In the genomic region with DNA sequence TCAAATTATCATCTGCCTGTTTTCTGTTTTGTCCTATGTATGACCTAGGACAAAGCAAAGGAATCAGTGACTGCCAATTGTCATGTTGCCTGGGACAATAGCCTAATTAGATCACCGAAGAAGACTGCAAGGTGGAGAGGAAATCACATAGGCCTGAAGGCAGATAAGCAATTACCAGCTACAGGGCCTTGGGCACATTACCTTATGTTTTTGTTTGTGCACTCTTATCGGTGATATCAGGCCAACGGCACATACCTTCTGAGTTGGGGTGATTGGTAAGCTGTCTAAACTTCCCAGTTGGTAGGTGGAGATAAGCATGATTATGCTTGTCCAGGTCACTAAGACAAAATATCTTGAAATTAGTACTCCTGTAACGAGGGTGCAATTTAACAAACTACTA, we compare ENCODE assay signal across 1 cellular context.
TF ChIP-seq lines count a peak whose summit lies in the region.

No MANE protein-coding gene starts in this region.

TF ChIP-seq in K562, 482 proteins besides CTCF, POLR2A, EP300 and RAD21 (continued from another document and continues in another):
- no peak for TF ChIP-seq CSDE1 (IDR thresholded peaks at IDR 0.05)
- TF ChIP-seq HOXB6 (CRISPR knock-in tag; IDR thresholded peaks at IDR 0.05; ENCODE audit: borderline replicate concordance) = no peak
- TF ChIP-seq PTTG1 (tag; IDR thresholded peaks at IDR 0.05; ENCODE audit: low read depth) = no peak
- TF ChIP-seq, protein P1, sequence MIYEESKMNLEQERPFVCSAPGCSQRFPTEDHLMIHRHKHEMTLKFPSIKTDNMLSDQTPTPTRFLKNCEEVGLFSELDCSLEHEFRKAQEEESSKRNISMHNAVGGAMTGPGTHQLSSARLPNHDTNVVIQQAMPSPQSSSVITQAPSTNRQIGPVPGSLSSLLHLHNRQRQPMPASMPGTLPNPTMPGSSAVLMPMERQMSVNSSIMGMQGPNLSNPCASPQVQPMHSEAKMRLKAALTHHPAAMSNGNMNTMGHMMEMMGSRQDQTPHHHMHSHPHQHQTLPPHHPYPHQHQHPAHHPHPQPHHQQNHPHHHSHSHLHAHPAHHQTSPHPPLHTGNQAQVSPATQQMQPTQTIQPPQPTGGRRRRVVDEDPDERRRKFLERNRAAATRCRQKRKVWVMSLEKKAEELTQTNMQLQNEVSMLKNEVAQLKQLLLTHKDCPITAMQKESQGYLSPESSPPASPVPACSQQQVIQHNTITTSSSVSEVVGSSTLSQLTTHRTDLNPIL (CRISPR knock-in tag; IDR thresholded peaks at IDR 0.05) = no peak
- no peak for TF ChIP-seq ZNF263 (CRISPR knock-in tag; IDR thresholded peaks at IDR 0.05; ENCODE audit: borderline replicate concordance)
- TF ChIP-seq U2AF1 (optimal IDR thresholded peaks at IDR 0.05; ENCODE audit: low read depth, low read length) = no peak
- TF ChIP-seq WHSC1 (IDR thresholded peaks at IDR 0.05; ENCODE audit: low read length) = no peak
- no peak for TF ChIP-seq MIER1 (IDR thresholded peaks at IDR 0.05; ENCODE audit: low read depth)
- no peak for TF ChIP-seq PHF21A (IDR thresholded peaks at IDR 0.05; ENCODE audit: borderline replicate concordance, low read depth)
- TF ChIP-seq ILK (tag; IDR thresholded peaks at IDR 0.05; ENCODE audit: borderline replicate concordance, low read depth) = no peak
- no peak for TF ChIP-seq MLX (CRISPR knock-in tag; conservative IDR thresholded peaks at IDR 0.05)
- no peak for TF ChIP-seq ZNF140 (CRISPR knock-in tag; IDR thresholded peaks at IDR 0.05)
- TF ChIP-seq RHOXF2B (CRISPR knock-in tag; conservative IDR thresholded peaks at IDR 0.05) = no peak
- TF ChIP-seq VEZF1 (CRISPR knock-in tag; IDR thresholded peaks at IDR 0.05) = no peak
- no peak for TF ChIP-seq ZC3H4 (CRISPR knock-in tag; IDR thresholded peaks at IDR 0.05; ENCODE audit: borderline replicate concordance)
- TF ChIP-seq, protein P2, sequence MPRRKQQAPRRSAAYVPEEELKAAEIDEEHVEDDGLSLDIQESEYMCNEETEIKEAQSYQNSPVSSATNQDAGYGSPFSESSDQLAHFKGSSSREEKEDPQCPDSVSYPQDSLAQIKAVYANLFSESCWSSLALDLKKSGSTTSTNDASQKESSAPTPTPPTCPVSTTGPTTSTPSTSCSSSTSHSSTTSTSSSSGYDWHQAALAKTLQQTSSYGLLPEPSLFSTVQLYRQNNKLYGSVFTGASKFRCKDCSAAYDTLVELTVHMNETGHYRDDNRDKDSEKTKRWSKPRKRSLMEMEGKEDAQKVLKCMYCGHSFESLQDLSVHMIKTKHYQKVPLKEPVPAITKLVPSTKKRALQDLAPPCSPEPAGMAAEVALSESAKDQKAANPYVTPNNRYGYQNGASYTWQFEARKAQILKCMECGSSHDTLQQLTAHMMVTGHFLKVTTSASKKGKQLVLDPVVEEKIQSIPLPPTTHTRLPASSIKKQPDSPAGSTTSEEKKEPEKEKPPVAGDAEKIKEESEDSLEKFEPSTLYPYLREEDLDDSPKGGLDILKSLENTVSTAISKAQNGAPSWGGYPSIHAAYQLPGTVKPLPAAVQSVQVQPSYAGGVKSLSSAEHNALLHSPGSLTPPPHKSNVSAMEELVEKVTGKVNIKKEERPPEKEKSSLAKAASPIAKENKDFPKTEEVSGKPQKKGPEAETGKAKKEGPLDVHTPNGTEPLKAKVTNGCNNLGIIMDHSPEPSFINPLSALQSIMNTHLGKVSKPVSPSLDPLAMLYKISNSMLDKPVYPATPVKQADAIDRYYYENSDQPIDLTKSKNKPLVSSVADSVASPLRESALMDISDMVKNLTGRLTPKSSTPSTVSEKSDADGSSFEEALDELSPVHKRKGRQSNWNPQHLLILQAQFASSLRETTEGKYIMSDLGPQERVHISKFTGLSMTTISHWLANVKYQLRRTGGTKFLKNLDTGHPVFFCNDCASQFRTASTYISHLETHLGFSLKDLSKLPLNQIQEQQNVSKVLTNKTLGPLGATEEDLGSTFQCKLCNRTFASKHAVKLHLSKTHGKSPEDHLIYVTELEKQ (CRISPR knock-in tag; IDR thresholded peaks at IDR 0.05) = no peak
- TF ChIP-seq ZBTB5 (IDR thresholded peaks at IDR 0.05) = no peak
- TF ChIP-seq ZNF699 (CRISPR knock-in tag; IDR thresholded peaks at IDR 0.05; ENCODE audit: insufficient replicate concordance) = no peak
- TF ChIP-seq CHD2 (IDR thresholded peaks at IDR 0.05; ENCODE audit: low read depth, low read length) = no peak
- TF ChIP-seq TCF7L2 (IDR thresholded peaks at IDR 0.05; ENCODE audit: low read depth, low read length) = no peak
- no peak for TF ChIP-seq ZBTB34 (CRISPR knock-in tag; IDR thresholded peaks at IDR 0.05)
- TF ChIP-seq SMARCA5 (IDR thresholded peaks at IDR 0.05) = no peak
- peak in 1 of 2 experiments; percentile 86; a peak in 2 of 4 replicates for TF ChIP-seq ZMIZ1 (IDR thresholded peaks at IDR 0.05; ENCODE audit: low read depth in 2 of 2, low read length in 2 of 2)
- TF ChIP-seq ZFPM2 (CRISPR knock-in tag; IDR thresholded peaks at IDR 0.05) = no peak
- TF ChIP-seq ARID1B (IDR thresholded peaks at IDR 0.05) = peak; percentile 98
- no peak for TF ChIP-seq MAFF (IDR thresholded peaks at IDR 0.05; ENCODE audit: low read length)
- TF ChIP-seq HDAC2 (IDR thresholded peaks at IDR 0.05) = peak; percentile 88
- TF ChIP-seq FOXK2 (conservative IDR thresholded peaks at IDR 0.05 in 1 of 2, IDR thresholded peaks at IDR 0.05 in 1 of 2; ENCODE audit: low read depth in 2 of 2) = peak in 1 of 2 experiments; percentile 57; a peak in 1 of 4 replicates
- no peak for TF ChIP-seq XRCC5 (IDR thresholded peaks at IDR 0.05; ENCODE audit: low read depth, low read length)
- TF ChIP-seq STAG1 (CRISPR knock-in tag; IDR thresholded peaks at IDR 0.05; ENCODE audit: borderline replicate concordance) = no peak
- no peak for TF ChIP-seq TEAD2 (tag; IDR thresholded peaks at IDR 0.05)
- TF ChIP-seq, protein P3, sequence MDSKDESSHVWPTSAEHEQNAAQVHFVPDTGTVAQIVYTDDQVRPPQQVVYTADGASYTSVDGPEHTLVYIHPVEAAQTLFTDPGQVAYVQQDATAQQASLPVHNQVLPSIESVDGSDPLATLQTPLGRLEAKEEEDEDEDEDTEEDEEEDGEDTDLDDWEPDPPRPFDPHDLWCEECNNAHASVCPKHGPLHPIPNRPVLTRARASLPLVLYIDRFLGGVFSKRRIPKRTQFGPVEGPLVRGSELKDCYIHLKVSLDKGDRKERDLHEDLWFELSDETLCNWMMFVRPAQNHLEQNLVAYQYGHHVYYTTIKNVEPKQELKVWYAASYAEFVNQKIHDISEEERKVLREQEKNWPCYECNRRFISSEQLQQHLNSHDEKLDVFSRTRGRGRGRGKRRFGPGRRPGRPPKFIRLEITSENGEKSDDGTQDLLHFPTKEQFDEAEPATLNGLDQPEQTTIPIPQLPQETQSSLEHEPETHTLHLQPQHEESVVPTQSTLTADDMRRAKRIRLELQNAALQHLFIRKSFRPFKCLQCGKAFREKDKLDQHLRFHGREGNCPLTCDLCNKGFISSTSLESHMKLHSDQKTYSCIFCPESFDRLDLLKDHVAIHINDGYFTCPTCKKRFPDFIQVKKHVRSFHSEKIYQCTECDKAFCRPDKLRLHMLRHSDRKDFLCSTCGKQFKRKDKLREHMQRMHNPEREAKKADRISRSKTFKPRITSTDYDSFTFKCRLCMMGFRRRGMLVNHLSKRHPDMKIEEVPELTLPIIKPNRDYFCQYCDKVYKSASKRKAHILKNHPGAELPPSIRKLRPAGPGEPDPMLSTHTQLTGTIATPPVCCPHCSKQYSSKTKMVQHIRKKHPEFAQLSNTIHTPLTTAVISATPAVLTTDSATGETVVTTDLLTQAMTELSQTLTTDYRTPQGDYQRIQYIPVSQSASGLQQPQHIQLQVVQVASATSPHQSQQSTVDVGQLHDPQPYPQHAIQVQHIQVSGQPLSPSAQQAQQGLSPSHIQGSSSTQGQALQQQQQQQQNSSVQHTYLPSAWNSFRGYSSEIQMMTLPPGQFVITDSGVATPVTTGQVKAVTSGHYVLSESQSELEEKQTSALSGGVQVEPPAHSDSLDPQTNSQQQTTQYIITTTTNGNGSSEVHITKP (IDR thresholded peaks at IDR 0.05; ENCODE audit: partially characterized antibody) = no peak
- no peak for TF ChIP-seq ZNF398 (CRISPR knock-in tag; IDR thresholded peaks at IDR 0.05)
- TF ChIP-seq RBFOX2 (IDR thresholded peaks at IDR 0.05; ENCODE audit: low read depth, low read length) = no peak
- TF ChIP-seq, protein P4, sequence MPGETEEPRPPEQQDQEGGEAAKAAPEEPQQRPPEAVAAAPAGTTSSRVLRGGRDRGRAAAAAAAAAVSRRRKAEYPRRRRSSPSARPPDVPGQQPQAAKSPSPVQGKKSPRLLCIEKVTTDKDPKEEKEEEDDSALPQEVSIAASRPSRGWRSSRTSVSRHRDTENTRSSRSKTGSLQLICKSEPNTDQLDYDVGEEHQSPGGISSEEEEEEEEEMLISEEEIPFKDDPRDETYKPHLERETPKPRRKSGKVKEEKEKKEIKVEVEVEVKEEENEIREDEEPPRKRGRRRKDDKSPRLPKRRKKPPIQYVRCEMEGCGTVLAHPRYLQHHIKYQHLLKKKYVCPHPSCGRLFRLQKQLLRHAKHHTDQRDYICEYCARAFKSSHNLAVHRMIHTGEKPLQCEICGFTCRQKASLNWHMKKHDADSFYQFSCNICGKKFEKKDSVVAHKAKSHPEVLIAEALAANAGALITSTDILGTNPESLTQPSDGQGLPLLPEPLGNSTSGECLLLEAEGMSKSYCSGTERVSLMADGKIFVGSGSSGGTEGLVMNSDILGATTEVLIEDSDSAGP (CRISPR knock-in tag; IDR thresholded peaks at IDR 0.05) = no peak
